8 cellular contexts compared by ENCODE assay signal in the genomic region with DNA sequence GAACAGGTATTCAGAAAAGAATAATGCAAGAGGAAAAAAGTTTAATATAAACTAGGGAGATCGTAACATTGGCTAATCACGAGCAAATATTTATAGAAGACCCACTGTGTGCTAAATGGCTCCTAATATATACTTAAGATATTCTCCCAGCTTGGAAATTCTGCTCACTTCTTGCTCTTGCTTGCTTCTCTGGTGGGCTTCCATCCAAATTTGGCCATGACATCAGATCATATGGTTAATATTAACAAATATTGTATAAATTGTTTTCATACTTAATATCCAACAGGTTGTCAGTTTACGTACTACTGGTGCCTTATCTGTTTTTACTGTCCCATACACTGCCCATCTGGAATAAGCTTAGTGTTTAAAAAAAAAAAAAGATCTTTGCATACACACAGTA. TPM values are rescaled to one million over a fixed set of nuclear protein-coding genes. Genes with fewer than 3 reads are reported as not detected.
DNase-seq lines count a peak whose midpoint lies in the region; ATAC-seq and TF ChIP-seq lines count a peak whose summit lies in the region.

No MANE protein-coding gene starts in this region.

- H4K5ac ChIP-seq in mesendoderm (ENCODE audit: low read length) = no peak overlapping the region

- peak overlapping the region; percentile 97 to 100 (median 100) for H3K27ac Mint-ChIP-seq in brain

- H3K36me3 Mint-ChIP-seq in brain = peaks cover 45% of the 10 kb centered on the region

- no peaks in the 10 kb centered on the region for H3K27me3 Mint-ChIP-seq in brain

- H2BK120ac ChIP-seq in mesendoderm (ENCODE audit: low read depth, low read length) = no peak overlapping the region

- peaks cover 5% of the 10 kb centered on the region for H3K79me1 ChIP-seq in mesendoderm (ENCODE audit: low read length)

- TF ChIP-seq CTCF in heart right ventricle (IDR thresholded peaks at IDR 0.05) (no peak), brain (conservative IDR thresholded peaks at IDR 0.05) (no peak)

- peak overlapping the region; percentile 77 for H3K4me2 ChIP-seq in mesendoderm (ENCODE audit: low read length)

- no peak overlapping the region for H2AK5ac ChIP-seq in mesendoderm (ENCODE audit: low read length)

- H3K18ac ChIP-seq in mesendoderm (ENCODE audit: low read length) = no peak overlapping the region

- WGBS in heart right ventricle, 2 donors = 22 to 26% methylated on average over 3 of the region's 3 CpGs
- no CpG with 5 or more reads among the region's 3 CpGs for WGBS in mesendoderm (ENCODE audit: extremely low coverage, insufficient coverage, low lambda C conversion rate)
- 12 to 13% methylated on average over 3 of the region's 3 CpGs for WGBS in aorta, 2 donors

- H3K27me3 ChIP-seq in heart right ventricle = no peaks in the 10 kb centered on the region
- H3K27me3 ChIP-seq in mesendoderm (ENCODE audit: insufficient read depth, low read length, poor library complexity) = no peaks in the 10 kb centered on the region
- no peaks in the 10 kb centered on the region for H3K27me3 ChIP-seq in aorta (ENCODE audit: control insufficient read depth in 1 of 2, insufficient read depth in 2 of 2, low read length in 1 of 2)

- H3K4me1 ChIP-seq in heart right ventricle (peaks cover 0 to 62% (median 52%) of the 10 kb centered on the region in 9 donors), mesendoderm (ENCODE audit: control insufficient read depth, low read depth, low read length) (peaks cover 2% of the 10 kb centered on the region), aorta (ENCODE audit: control insufficient read depth in 1 of 2, insufficient read depth in 2 of 2, low read length in 2 of 2) (peaks cover 3 to 6% of the 10 kb centered on the region in 2 donors)

- H3K79me2 ChIP-seq in mesendoderm (ENCODE audit: control insufficient read depth, insufficient read depth, low read length) = peaks cover 20% of the 10 kb centered on the region

- no peak overlapping the region for H3K4ac ChIP-seq in mesendoderm (ENCODE audit: low read depth, low read length)

- H3K9me3 Mint-ChIP-seq in brain = no peaks in the 10 kb centered on the region

- H3K4me3 ChIP-seq in heart right ventricle = peak overlapping the region; percentile 49 to 90 (median 76)
- H3K4me3 ChIP-seq in mesendoderm (ENCODE audit: low read length) = peak overlapping the region; percentile 39
- H3K4me3 ChIP-seq in aorta (ENCODE audit: low read length in 2 of 2) = peak overlapping the region; percentile 92 to 98

- H3K9me3 ChIP-seq in heart right ventricle (no peaks in the 10 kb centered on the region), aorta (ENCODE audit: control insufficient read depth, low read length) (no peaks in the 10 kb centered on the region)

- H2BK15ac ChIP-seq in mesendoderm (replicated peaks; ENCODE audit: low read depth) = no peak overlapping the region

- intact Hi-C loops in heart right ventricle (cut with DNase I) (loop anchor here in 8 of 10 donors (2.0 to 10.0 kb wide), 5 partner anchors 26 to 208 kb away; partner anchors contain the start of gene DESI2 (in 1 of the 8)), cardiac septum (cut with DNase I) (loop anchor here (10.0 kb wide), 1 partner anchor 372 kb away; the partner anchor contains the start of gene CATSPERE), aorta (cut with DNase I) (loop anchor here in 1 of 2 donors (10.0 kb wide), 2 partner anchors 128 to 182 kb away; partner anchors contain the start of gene DESI2)

- DNase-seq in heart right ventricle (no peak), cardiac septum (ENCODE audit: low spot score) (no peak), mesendoderm (no peak), aorta (no peak), activated gamma-delta T cell treated with Interleukin-2 at 50 U/mL for 16 hours (no peak), mucosa of gallbladder (ENCODE audit: low spot score) (no peak), OCI-M2 (lab: John Stamatoyannopoulos, UW; ENCODE audit: unreplicated experiment) (no peak)

- peaks cover 0 to 40% (median under 1%) of the 10 kb centered on the region in 9 donors for H3K36me3 ChIP-seq in heart right ventricle
- peaks cover 2% of the 10 kb centered on the region for H3K36me3 ChIP-seq in mesendoderm (ENCODE audit: control insufficient read depth, insufficient read depth, low read length)
- H3K36me3 ChIP-seq in aorta (ENCODE audit: control insufficient read depth in 1 of 2, insufficient read depth in 2 of 2, low read length in 1 of 2) = no peaks in the 10 kb centered on the region

- no peak overlapping the region for H4K8ac ChIP-seq in mesendoderm (ENCODE audit: low read depth, low read length)

- peaks cover 65% of the 10 kb centered on the region for H3K4me1 Mint-ChIP-seq in brain

- no peak overlapping the region for H2BK5ac ChIP-seq in mesendoderm (ENCODE audit: low read length)

- H3K23ac ChIP-seq in mesendoderm (ENCODE audit: low read length) = no peak overlapping the region

- H3K27ac ChIP-seq in heart right ventricle (peak overlapping the region in 8 of 10 donors; percentile 96 to 100 (median 99)), mesendoderm (ENCODE audit: low read depth, low read length) (no peak overlapping the region), aorta (ENCODE audit: low read depth in 1 of 2, low read length in 2 of 2) (peak overlapping the region in 1 of 2 donors; percentile 7)

- H3K56ac ChIP-seq in mesendoderm (ENCODE audit: low read length) = peak overlapping the region; percentile 31

- H3K4me3 Mint-ChIP-seq in brain = peak overlapping the region; percentile 89 to 98 (median 95)

- ATAC-seq in heart right ventricle (no peak), aorta (ENCODE audit: low FRiP score) (no peak)

- peak overlapping the region; percentile 88 for H3K9ac ChIP-seq in mesendoderm (ENCODE audit: low read length)

RNA-seq across cellular contexts. Expression of gene COX20, which starts 1.1 kb away (rescaled TPM):
- total RNA-seq in heart right ventricle (10 to 100 TPM; 56.6 to 94.1 (median 64.4) TPM), cardiac septum (83.7 TPM), aorta (10 to 100 TPM; 22.8 to 29.7 TPM), mucosa of gallbladder (27.5 TPM)
- polyA plus RNA-seq in heart right ventricle (100 to 1,000 TPM in 1 of 2 donors, 10 to 100 TPM in 1; 59.1 to 139 TPM), brain (ENCODE audit: insufficient read depth, low read depth, low replicate concordance) (32.3 TPM), aorta (100 to 1,000 TPM in 1 of 2 donors, 10 to 100 TPM in 1; 73.7 to 110 TPM)
- polyA plus RNA-seq in mesendoderm (2013, experiment 1 of 2) = 62.4 TPM
- polyA plus RNA-seq in mesendoderm (2013, experiment 2 of 2) = 64.0 TPM

RNA-seq across cellular contexts. Expression of gene HNRNPU, which starts 27.7 kb away (rescaled TPM):
- total RNA-seq in heart right ventricle (100 to 1,000 TPM; 158 to 200 (median 175) TPM), cardiac septum (192 TPM), aorta (100 to 1,000 TPM; 258 to 286 TPM), mucosa of gallbladder (243 TPM)
- polyA plus RNA-seq in heart right ventricle (100 to 1,000 TPM in 1 of 2 donors, 10 to 100 TPM in 1; 91.0 to 107 TPM), brain (ENCODE audit: insufficient read depth, low read depth, low replicate concordance) (461 TPM), aorta (100 to 1,000 TPM in 1 of 2 donors, 10 to 100 TPM in 1; 83.6 to 140 TPM)
- polyA plus RNA-seq in mesendoderm (2013, experiment 1 of 2) = 569 TPM
- polyA plus RNA-seq in mesendoderm (2013, experiment 2 of 2) = 555 TPM

Comparison
In these comparisons a context has a peak if more than half of its experiments do, and no peak if none do; other contexts are left out.
1. H3K4me3 ChIP-seq: peak in every context shown above with its lines; median percentile 95 in aorta; 76 in heart right ventricle; 39 in mesendoderm.